14 cellular contexts compared by ENCODE assay signal in the genomic region with DNA sequence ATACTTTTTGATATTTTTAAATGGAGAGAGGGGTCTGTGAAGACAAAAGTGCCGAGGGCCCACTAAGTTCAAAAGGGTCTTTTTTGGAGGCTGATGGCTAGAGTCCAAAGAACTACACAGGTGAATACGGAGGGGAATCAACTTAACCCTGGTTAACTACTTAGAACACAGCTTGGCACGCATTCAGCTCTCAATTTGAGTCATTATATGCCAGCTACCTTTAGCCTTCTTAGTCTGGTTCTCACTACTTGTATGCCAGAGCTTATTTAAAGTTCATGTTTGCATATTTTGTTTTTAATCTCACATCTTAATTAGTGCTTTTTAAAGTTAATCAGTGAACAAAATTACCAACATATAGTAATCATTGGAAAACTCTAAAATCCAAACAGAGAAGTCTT.
A peak's percentile ranks its signal among the peaks of the same experiment; 100 is the strongest.
DNase-seq lines count a peak whose midpoint lies in the region; ATAC-seq and TF ChIP-seq lines count a peak whose summit lies in the region.
"Had no signal": no experiment of that assay in that cellular context is flagged by ENCODE, and none has a peak within 500 bp of the region (broad histone marks: within the 10 kb centered on the region; RNA-seq: fewer than 3 reads in every experiment).

No MANE protein-coding gene starts in this region.

- no peaks in the 10 kb centered on the region for H3K9me3 Mint-ChIP-seq in activated T-helper 17 cell treated with anti-CD3 and anti-CD28 coated beads, Interleukin-2, amount 50 U/mL, for 72 hours
- no peaks in the 10 kb centered on the region for H3K9me3 Mint-ChIP-seq in activated T-helper 1 cell treated with anti-CD3 and anti-CD28 coated beads, Interleukin-12 subunit alpha, Interleukin-12 subunit beta, Interleukin-2, Interleukin-4 antibody, amounts not matched to agents 30 ng/mL and 10 ng/mL and 1 ng/mL, durations not matched to agents 14 hours and 24 hours and 36 hours
- H3K9me3 Mint-ChIP-seq: CD8-positive, alpha-beta memory T cell; mesothelial cell of epicardium; stimulated activated naive CD8-positive, alpha-beta T cell treated with anti-CD3 and anti-CD28 coated beads, Interleukin-15, amount 100 ng/mL, for 72 hours had no signal

- intact Hi-C loops in activated T-helper 1 cell treated with anti-CD3 and anti-CD28 coated beads, Interleukin-12 subunit alpha, Interleukin-12 subunit beta, Interleukin-2, Interleukin-4 antibody, amounts not matched to agents 30 ng/mL and 10 ng/mL and 1 ng/mL, durations not matched to agents 14 hours and 24 hours and 36 hours (cut with micrococcal nuclease) = loop anchor here (1.0 to 10.0 kb wide), 4 partner anchors 112 to 896 kb away; partner anchors contain the start of genes THSD7A and TMEM106B

- peak overlapping the region; percentile 82 for H3K27ac Mint-ChIP-seq in activated T-helper 17 cell treated with anti-CD3 and anti-CD28 coated beads, Interleukin-2, amount 50 U/mL, for 72 hours
- no peak overlapping the region for H3K27ac Mint-ChIP-seq in activated T-helper 1 cell treated with anti-CD3 and anti-CD28 coated beads, Interleukin-12 subunit alpha, Interleukin-12 subunit beta, Interleukin-2, Interleukin-4 antibody, amounts not matched to agents 30 ng/mL and 10 ng/mL and 1 ng/mL, durations not matched to agents 14 hours and 24 hours and 36 hours
- H3K27ac Mint-ChIP-seq: CD8-positive, alpha-beta memory T cell; stimulated activated naive CD8-positive, alpha-beta T cell treated with anti-CD3 and anti-CD28 coated beads, Interleukin-15, amount 100 ng/mL, for 72 hours had no signal

- ATAC-seq in GM18505 (IDR thresholded peaks at IDR 0.05; ENCODE audit: unreplicated experiment) = peak; percentile 81
- ATAC-seq in GM19351 (IDR thresholded peaks at IDR 0.05; ENCODE audit: unreplicated experiment) = peak; percentile 61
- peak; percentile 64 for ATAC-seq in HG03095 (IDR thresholded peaks at IDR 0.05; ENCODE audit: unreplicated experiment)
- peak; percentile 91 for ATAC-seq in activated T-helper 17 cell treated with anti-CD3 and anti-CD28 coated beads, Interleukin-2, amount 50 U/mL, for 72 hours (replicated peaks)
- ATAC-seq: stimulated activated naive CD8-positive, alpha-beta T cell treated with anti-CD3 and anti-CD28 coated beads, Interleukin-15, amount 100 ng/mL, for 72 hours had no signal

- H3K36me3 Mint-ChIP-seq in activated T-helper 17 cell treated with anti-CD3 and anti-CD28 coated beads, Interleukin-2, amount 50 U/mL, for 72 hours (ENCODE audit: low read depth) = no peaks in the 10 kb centered on the region
- H3K36me3 Mint-ChIP-seq in activated T-helper 1 cell treated with anti-CD3 and anti-CD28 coated beads, Interleukin-12 subunit alpha, Interleukin-12 subunit beta, Interleukin-2, Interleukin-4 antibody, amounts not matched to agents 30 ng/mL and 10 ng/mL and 1 ng/mL, durations not matched to agents 14 hours and 24 hours and 36 hours (ENCODE audit: low read depth) = no peaks in the 10 kb centered on the region
- H3K36me3 Mint-ChIP-seq: CD8-positive, alpha-beta memory T cell had no signal

- H3K4me1 Mint-ChIP-seq in activated T-helper 17 cell treated with anti-CD3 and anti-CD28 coated beads, Interleukin-2, amount 50 U/mL, for 72 hours = peaks cover 4% of the 10 kb centered on the region
- no peaks in the 10 kb centered on the region for H3K4me1 Mint-ChIP-seq in activated T-helper 1 cell treated with anti-CD3 and anti-CD28 coated beads, Interleukin-12 subunit alpha, Interleukin-12 subunit beta, Interleukin-2, Interleukin-4 antibody, amounts not matched to agents 30 ng/mL and 10 ng/mL and 1 ng/mL, durations not matched to agents 14 hours and 24 hours and 36 hours (ENCODE audit: low read depth)
- H3K4me1 Mint-ChIP-seq: CD8-positive, alpha-beta memory T cell had no signal

- no peak for DNase-seq in stimulated activated naive CD4-positive, alpha-beta T cell treated with Interleukin-2 at 50 U/mL for 16 hours (lab: John Stamatoyannopoulos, UW)
- DNase-seq in D341Med (ENCODE audit: low spot score) = no peak
- no peak for DNase-seq in activated T-helper 1 cell treated with anti-CD3 and anti-CD28 coated beads, Interleukin-12 subunit alpha, Interleukin-12 subunit beta, Interleukin-2, Interleukin-4 antibody, amounts not matched to agents 30 ng/mL and 10 ng/mL and 1 ng/mL, durations not matched to agents 14 hours and 24 hours and 36 hours (ENCODE audit: low spot score)
- DNase-seq: activated naive CD4-positive, alpha-beta T cell; H7; NCI-H1092 treated with DMSO at 0.1 percent for 48 hours; pancreas; stimulated activated naive CD8-positive, alpha-beta T cell treated with anti-CD3 and anti-CD28 coated beads, Interleukin-15, amount 100 ng/mL, for 72 hours had no signal

- peak overlapping the region; percentile 55 for H3K4me3 Mint-ChIP-seq in activated T-helper 17 cell treated with anti-CD3 and anti-CD28 coated beads, Interleukin-2, amount 50 U/mL, for 72 hours
- no peak overlapping the region for H3K4me3 Mint-ChIP-seq in activated T-helper 1 cell treated with anti-CD3 and anti-CD28 coated beads, Interleukin-12 subunit alpha, Interleukin-12 subunit beta, Interleukin-2, Interleukin-4 antibody, amounts not matched to agents 30 ng/mL and 10 ng/mL and 1 ng/mL, durations not matched to agents 14 hours and 24 hours and 36 hours
- H3K4me3 Mint-ChIP-seq: CD8-positive, alpha-beta memory T cell; mesothelial cell of epicardium; stimulated activated naive CD8-positive, alpha-beta T cell treated with anti-CD3 and anti-CD28 coated beads, Interleukin-15, amount 100 ng/mL, for 72 hours had no signal

- TF ChIP-seq POLR2A in GM18505 (IDR thresholded peaks at IDR 0.05; ENCODE audit: borderline replicate concordance, extremely low read depth, insufficient read depth, insufficient read length) = no peak

- H3K27me3 Mint-ChIP-seq in activated T-helper 17 cell treated with anti-CD3 and anti-CD28 coated beads, Interleukin-2, amount 50 U/mL, for 72 hours = no peaks in the 10 kb centered on the region
- peaks cover 2% of the 10 kb centered on the region for H3K27me3 Mint-ChIP-seq in activated T-helper 1 cell treated with anti-CD3 and anti-CD28 coated beads, Interleukin-12 subunit alpha, Interleukin-12 subunit beta, Interleukin-2, Interleukin-4 antibody, amounts not matched to agents 30 ng/mL and 10 ng/mL and 1 ng/mL, durations not matched to agents 14 hours and 24 hours and 36 hours (ENCODE audit: insufficient read depth)
- H3K27me3 Mint-ChIP-seq: stimulated activated naive CD8-positive, alpha-beta T cell treated with anti-CD3 and anti-CD28 coated beads, Interleukin-15, amount 100 ng/mL, for 72 hours had no signal
